1 cellular context compared by ENCODE assay signal in genomic region chr3:184599143-184599542, GRCh38.
TF ChIP-seq lines count a peak whose summit lies in the region.

No MANE protein-coding gene starts in this region.

TF ChIP-seq in H1, 55 proteins besides CTCF, POLR2A, EP300 and RAD21 (continued from another document):
- no peak for TF ChIP-seq SAP30 (IDR thresholded peaks at IDR 0.05; ENCODE audit: insufficient read depth, insufficient replicate concordance, low read length)
- TF ChIP-seq SIN3A (conservative IDR thresholded peaks at IDR 0.05 in 1 of 2, IDR thresholded peaks at IDR 0.05 in 1 of 2; ENCODE audit: low read depth in 1 of 2, low read length in 2 of 2) = no peak
- TF ChIP-seq CHD7 (IDR thresholded peaks at IDR 0.05; ENCODE audit: insufficient replicate concordance, low read length) = no peak
- no peak for TF ChIP-seq SP1 (IDR thresholded peaks at IDR 0.05; ENCODE audit: low read depth, low read length)
- TF ChIP-seq BRCA1 (IDR thresholded peaks at IDR 0.05; ENCODE audit: low read depth, low read length) = no peak
- TF ChIP-seq CHD2 (IDR thresholded peaks at IDR 0.05; ENCODE audit: low read length) = no peak
- TF ChIP-seq RXRA (IDR thresholded peaks at IDR 0.05; ENCODE audit: insufficient read depth, low read depth, low read length) = no peak
